ENCODE assay signal across 9 cellular contexts in the genomic region with DNA sequence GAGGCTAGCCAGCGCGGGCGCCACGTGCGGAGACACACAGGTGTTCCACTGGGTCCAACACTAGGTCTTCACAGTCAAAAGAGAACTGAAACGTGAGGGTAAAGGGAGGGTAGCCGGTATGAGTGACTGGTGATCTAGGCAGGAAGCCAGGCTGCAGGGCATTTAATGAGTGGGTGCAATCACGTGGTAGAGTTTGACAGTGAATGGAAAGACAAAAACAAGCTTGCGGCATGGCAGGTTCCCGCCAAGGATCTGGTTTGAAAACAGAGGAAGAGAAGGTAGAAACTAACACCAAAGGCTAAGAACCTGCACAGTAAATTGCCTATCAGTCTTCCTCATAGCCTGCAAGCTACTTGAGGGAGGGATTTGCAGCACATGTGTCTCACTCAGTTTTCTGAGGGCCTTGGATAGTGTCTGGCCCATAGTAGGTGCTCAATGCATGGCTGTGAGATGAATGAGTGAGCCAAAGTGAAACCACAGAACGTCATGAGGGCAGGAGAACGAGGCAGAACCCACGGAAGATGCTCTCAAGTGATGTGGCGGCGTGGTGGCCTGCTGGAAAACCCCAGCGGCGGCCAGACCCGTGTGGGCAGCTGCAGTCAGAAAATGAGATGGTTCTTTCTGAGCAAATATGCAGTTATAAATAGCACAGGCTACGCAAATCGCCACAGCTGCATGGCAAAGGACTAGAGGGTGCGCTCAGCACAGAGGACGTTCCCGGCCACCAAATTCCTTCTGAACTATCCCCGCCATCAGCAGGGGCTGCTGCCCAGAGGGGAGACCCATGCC.
DNase-seq lines count a peak whose midpoint lies in the region; ATAC-seq, FAIRE-seq and TF ChIP-seq lines count a peak whose summit lies in the region.
"Had no signal": no experiment of that assay in that cellular context is flagged by ENCODE, and none has a peak within 500 bp of the region (broad histone marks: within the 10 kb centered on the region; RNA-seq: fewer than 3 reads in every experiment).

No MANE protein-coding gene starts in this region.

- peak overlapping the region in 1 of 4 donors; percentile 24 for H3K27ac ChIP-seq in body of pancreas

- H3K27me3 ChIP-seq in body of pancreas, result no peaks in the 10 kb centered on the region

- ATAC-seq in GM21381 (IDR thresholded peaks at IDR 0.05; ENCODE audit: unreplicated experiment) (peak; percentile 57), HG03565 (IDR thresholded peaks at IDR 0.05; ENCODE audit: unreplicated experiment) (peak; percentile 59), body of pancreas (no peak)

- no peaks in the 10 kb centered on the region for H3K36me3 ChIP-seq in body of pancreas (replicated peaks in 1 of 2; ENCODE audit: insufficient read depth in 1 of 2, low read depth in 2 of 2)

- H3K4me1 ChIP-seq in body of pancreas, result peaks cover 49% of the 10 kb centered on the region

- no peaks in the 10 kb centered on the region for H3K9me3 ChIP-seq in body of pancreas

- 62 to 73% methylated on average over 23 to 24 of the region's 24 CpGs for WGBS in body of pancreas, 2 donors

- TF ChIP-seq CTCF in GM12865 (IDR thresholded peaks at IDR 0.05; ENCODE audit: insufficient read depth, low read depth, low read length, missing control alignments) (peak; percentile 10), body of pancreas (IDR thresholded peaks at IDR 0.05) (no peak), D721Med (IDR thresholded peaks at IDR 0.05; ENCODE audit: insufficient read depth, missing control alignments) (no peak)

- intact Hi-C loops in body of pancreas (cut with DNase I), result no loop called here

- peak overlapping the region; percentile 57 for H3K4me3 ChIP-seq in GM12865 (ENCODE audit: low read depth, low read length)
- no peak overlapping the region for H3K4me3 ChIP-seq in body of pancreas
- H3K4me3 ChIP-seq: skin epidermis had no signal

- no peak for FAIRE-seq in D721Med (lab: Jason Lieb, UNC)
- no peak for FAIRE-seq in urothelium cell line (lab: Jason Lieb, UNC)

- DNase-seq in GM12865 (ENCODE audit: low read depth) (peak; percentile 97), body of pancreas (peak; percentile 36 to 69 (median 53)), D721Med (ENCODE audit: insufficient read length, low spot score) (no peak), urothelium cell line (ENCODE audit: low spot score) (no peak), NCI-H2081 treated with DMSO at 0.1 percent for 48 hours (lab: John Stamatoyannopoulos, UW) (no peak), dedifferentiated amniotic fluid mesenchymal stem cell (ENCODE audit: extremely low spot score) (no peak)

- no peak for TF ChIP-seq POLR2A in body of pancreas (IDR thresholded peaks at IDR 0.05)

Comparison
In these comparisons a context has a peak if more than half of its experiments do, and no peak if none do; other contexts are left out.
1. DNase-seq: peak in GM12865 (single experiment) and body of pancreas (4 of 4); none in D721Med (single experiment), urothelium cell line (single experiment), NCI-H2081 treated with DMSO at 0.1 percent for 48 hours (single experiment) and dedifferentiated amniotic fluid mesenchymal stem cell (single experiment).